ENCODE assay signal across 26 cellular contexts in the genomic region with DNA sequence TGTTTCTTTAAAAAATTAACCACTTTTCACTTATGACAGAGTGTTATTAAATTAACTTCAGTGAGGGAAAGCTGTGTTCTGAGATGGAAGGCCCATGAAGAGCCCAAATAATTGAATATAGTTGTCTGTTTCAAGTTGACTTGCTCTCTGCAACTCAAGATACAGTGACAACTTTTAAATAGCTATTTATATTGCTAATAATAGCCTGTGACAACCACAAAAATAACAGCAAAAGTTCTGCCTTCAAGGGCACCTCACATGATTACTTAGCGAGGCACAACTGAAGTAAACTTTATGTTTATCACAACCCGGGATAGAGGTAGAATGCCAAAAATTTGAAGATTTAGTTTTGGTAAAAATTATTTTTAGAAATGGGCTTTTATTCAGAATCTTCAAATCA.
"Had no signal": no experiment of that assay in that cellular context is flagged by ENCODE, and none has a peak within 500 bp of the region (broad histone marks: within the 10 kb centered on the region; RNA-seq: fewer than 3 reads in every experiment).

No MANE protein-coding gene starts in this region.

- H3K4me3 ChIP-seq: lower lobe of right lung, pancreas, prostate gland, right lobe of liver, skin epidermis, stomach, testis, thyroid gland, transverse colon, upper lobe of left lung, vagina had no signal

- H3K4me1 ChIP-seq: lower lobe of right lung, pancreas, prostate gland, right lobe of liver, stomach, testis, thyroid gland, transverse colon, upper lobe of left lung, vagina had no signal

- H3K36me3 ChIP-seq: lower lobe of right lung, pancreas, prostate gland, right lobe of liver, stomach, thyroid gland, transverse colon, upper lobe of left lung, vagina had no signal

- H3K27ac ChIP-seq: lower lobe of right lung, pancreas, prostate gland, right lobe of liver, skin epidermis, stomach, testis, thyroid gland, transverse colon, upper lobe of left lung, vagina had no signal

- DNase-seq: hypothalamus; immature natural killer cell; kidney; lower lobe of right lung; mammary epithelial cell; mesenchymal stem cell; naive thymus-derived CD8-positive, alpha-beta T cell; nucleus accumbens; pancreas; posterior cingulate gyrus; retina; right lobe of liver; stimulated activated CD4-positive, alpha-beta T cell treated with anti-CD3 and anti-CD28 coated beads, Interleukin-12 subunit alpha, Interleukin-12 subunit beta, amount 100 ng/mL, for 4 hours; stimulated activated CD4-positive, alpha-beta T cell treated with anti-CD3 and anti-CD28 coated beads, Interleukin-15, amount 100 ng/mL, for 24 hours; stimulated activated CD4-positive, alpha-beta T cell treated with anti-CD3 and anti-CD28 coated beads, Interleukin-2, amount 100 ng/mL, for 24 hours; stimulated activated CD4-positive, alpha-beta T cell treated with anti-CD3 and anti-CD28 coated beads, Interleukin-4, amount 100 ng/mL, for 1 hour; stimulated activated naive B cell treated with anti-CD40 and anti-IgM and Interleukin-4, amounts not matched to agents 10 μg/mL and 1 μg/mL and 100 μg/mL, for 72 hours; stimulated activated naive CD8-positive, alpha-beta T cell treated with anti-CD3 and anti-CD28 coated beads, Interleukin-15, Interleukin-2, amounts not matched to agents 100 U/mL and 50 U/mL, for 24 hours; stomach; testis; thyroid gland; transverse colon; upper lobe of left lung had no signal

- H3K9me3 ChIP-seq: lower lobe of right lung, pancreas, prostate gland, right lobe of liver, stomach, testis, thyroid gland, transverse colon, upper lobe of left lung, vagina had no signal

- ATAC-seq: lower lobe of right lung; naive thymus-derived CD8-positive, alpha-beta T cell; pancreas; right lobe of liver; stimulated activated naive B cell treated with anti-CD40 and anti-IgM and Interleukin-4, amounts not matched to agents 10 μg/mL and 1 μg/mL and 100 μg/mL, for 72 hours; stimulated activated naive CD8-positive, alpha-beta T cell treated with anti-CD3 and anti-CD28 coated beads, Interleukin-15, Interleukin-2, amounts not matched to agents 100 U/mL and 50 U/mL, for 24 hours had no signal

- H3K27me3 ChIP-seq: pancreas, right lobe of liver, stomach, testis, thyroid gland, transverse colon, upper lobe of left lung, vagina had no signal
